Comparison of ENCODE assay signal across 8 cellular contexts in the genomic region with DNA sequence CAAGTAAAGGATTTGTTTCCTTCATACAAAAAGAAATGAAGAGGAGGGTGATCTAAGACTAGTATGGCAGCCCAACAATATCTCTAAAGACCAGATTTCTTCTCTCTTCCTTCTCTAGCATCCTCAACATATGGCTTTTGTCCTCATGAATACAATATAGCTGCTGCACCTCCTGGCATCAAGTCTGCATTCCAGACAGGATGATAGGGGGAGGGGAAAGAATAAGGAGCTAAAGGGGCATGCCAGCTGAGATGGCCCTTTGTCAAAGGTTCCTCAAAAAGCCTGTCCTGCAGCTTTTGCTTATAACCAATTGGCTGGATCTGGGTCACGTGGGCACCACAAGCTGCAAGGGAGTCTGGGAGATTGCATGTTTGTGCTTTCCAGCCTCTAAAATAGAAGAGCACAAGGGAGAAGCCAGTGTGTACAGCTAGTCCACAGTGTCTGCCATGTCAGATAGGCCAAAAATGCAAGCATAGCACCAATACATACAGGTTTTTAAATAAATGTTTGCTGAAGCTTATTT.
"Had no signal": no experiment of that assay in that cellular context is flagged by ENCODE, and none has a peak within 500 bp of the region (broad histone marks: within the 10 kb centered on the region; RNA-seq: fewer than 3 reads in every experiment).

No MANE protein-coding gene starts in this region.

- H3K27ac Mint-ChIP-seq: IgD-negative memory B cell had no signal

- H3K4me2 ChIP-seq: KMS-11 had no signal

- FAIRE-seq: HepG2, HTR-8/SVneo had no signal

- H3K4me1 Mint-ChIP-seq: IgD-negative memory B cell had no signal

- H3K36me3 Mint-ChIP-seq: IgD-negative memory B cell had no signal

- ATAC-seq: HepG2 had no signal

- H3K4me3 Mint-ChIP-seq: IgD-negative memory B cell had no signal

- H3K9ac ChIP-seq: KMS-11 had no signal

- H3K27ac ChIP-seq: HL-60, KMS-11 had no signal

- DNase-seq: IMR-90, KBM-7, KG1 had no signal
